18 cellular contexts compared by ENCODE assay signal in genomic region chr1:5998906-5999301, GRCh38.
"Had no signal": no experiment of that assay in that cellular context is flagged by ENCODE, and none has a peak within 500 bp of the region (broad histone marks: within the 10 kb centered on the region; RNA-seq: fewer than 3 reads in every experiment).

No MANE protein-coding gene starts in this region.

- H3K27ac ChIP-seq: cardiac muscle cell, coronary artery, skin epidermis, stomach, testis had no signal

- H3K9me3 Mint-ChIP-seq: activated B cell treated with CpG ODN at 0.5 μM for 24 hours; activated CD4-positive, alpha-beta memory T cell treated with anti-CD3 and anti-CD28 coated beads for 36 hours; T-cell; type B pancreatic cell had no signal

- H3K27ac Mint-ChIP-seq: activated B cell treated with CpG ODN at 0.5 μM for 24 hours; activated CD4-positive, alpha-beta memory T cell treated with anti-CD3 and anti-CD28 coated beads for 36 hours; activated naive CD8-positive, alpha-beta T cell; progenitor cell of endocrine pancreas; T-cell; type B pancreatic cell had no signal

- ATAC-seq: T-cell had no signal

- H3K36me3 Mint-ChIP-seq: activated naive CD8-positive, alpha-beta T cell; type B pancreatic cell had no signal

- H3K27me3 Mint-ChIP-seq: activated B cell treated with CpG ODN at 0.5 μM for 24 hours; activated CD4-positive, alpha-beta memory T cell treated with anti-CD3 and anti-CD28 coated beads for 36 hours; activated naive CD8-positive, alpha-beta T cell; T-cell had no signal

- H3K4me3 Mint-ChIP-seq: activated B cell treated with CpG ODN at 0.5 μM for 24 hours; activated CD4-positive, alpha-beta memory T cell treated with anti-CD3 and anti-CD28 coated beads for 36 hours; activated naive CD8-positive, alpha-beta T cell; T-cell; type B pancreatic cell had no signal

- DNase-seq: activated B cell treated with CpG ODN at 0.5 μM for 24 hours; activated CD4-positive, alpha-beta memory T cell treated with anti-CD3 and anti-CD28 coated beads for 36 hours; activated CD4-positive, alpha-beta T cell treated with anti-CD3 and anti-CD28 coated beads for 4 hours; amygdala; erythroblast; foreskin melanocyte; SK-N-SH; stimulated activated CD4-positive, alpha-beta T cell treated with anti-CD3 and anti-CD28 coated beads, Interleukin-15, amount 100 ng/mL, for 24 hours; stimulated activated CD4-positive, alpha-beta T cell treated with anti-CD3 and anti-CD28 coated beads, Interleukin-2, amount 100 ng/mL, for 48 hours; stomach; testis had no signal
